18 cellular contexts compared by ENCODE assay signal in genomic region chr9:126754436-126755324, GRCh38. TPM values are rescaled to one million over a fixed set of nuclear protein-coding genes. Genes with fewer than 3 reads are reported as not detected.
A peak's percentile ranks its signal among the peaks of the same experiment; 100 is the strongest.
DNase-seq lines count a peak whose midpoint lies in the region; ATAC-seq and TF ChIP-seq lines count a peak whose summit lies in the region.
"Had no signal": no experiment of that assay in that cellular context is flagged by ENCODE, and none has a peak within 500 bp of the region (broad histone marks: within the 10 kb centered on the region; RNA-seq: fewer than 3 reads in every experiment).

No MANE protein-coding gene starts in this region.

- no peaks in the 10 kb centered on the region for H3K36me3 ChIP-seq in transverse colon
- no peaks in the 10 kb centered on the region for H3K36me3 ChIP-seq in PC-3 (ENCODE audit: low read depth, low read length)
- H3K36me3 ChIP-seq: HAP-1 had no signal

- TF ChIP-seq EP300 in transverse colon (IDR thresholded peaks at IDR 0.05; ENCODE audit: low read depth) = no peak

- 47 to 48% methylated on average over 15 to 19 of the region's 19 CpGs for WGBS in transverse colon (ENCODE audit: low coverage in 1 of 2), 2 donors

- CTCF ChIA-PET in HEK293T (lab: Yijun Ruan, JAX) = no interaction called here
- CTCF ChIA-PET in PC-3 (lab: Charles Lee) = no interaction called here

- no peak for ATAC-seq in PC-3
- ATAC-seq: SK-N-SH treated with all-trans-retinoic acid at 6 μM for 48 hours had no signal

- no peak overlapping the region for H2AFZ ChIP-seq in PC-3 (ENCODE audit: low read length)

- no peak overlapping the region for H3K9ac ChIP-seq in PC-3 (ENCODE audit: low read length)

- POLR2A ChIA-PET in HEK293T (lab: Yijun Ruan, JAX) = no interaction called here
- POLR2A ChIA-PET in PC-3 (lab: Charles Lee; ENCODE audit: unreplicated experiment) = no interaction called here

- TF ChIP-seq CTCF in VCaP (conservative IDR thresholded peaks at IDR 0.05) (no peak), transverse colon (IDR thresholded peaks at IDR 0.05) (no peak), PC-3 (conservative IDR thresholded peaks at IDR 0.05; ENCODE audit: low read depth, low read length) (no peak)

- no TSS peak for BruUV-seq in PC-3 (replicated peaks; lab: Mats Ljungman, UMichigan)

- no peak overlapping the region for H3K4me3 ChIP-seq in transverse colon
- H3K4me3 ChIP-seq in PC-3 (ENCODE audit: low read length) = no peak overlapping the region
- H3K4me3 ChIP-seq: A549, HAP-1 had no signal

- no peaks in the 10 kb centered on the region for H3K79me2 ChIP-seq in PC-3 (ENCODE audit: low read length)

- no peak for DNase-seq in HEK293T (ENCODE audit: extremely low spot score)
- peak; percentile 43 for DNase-seq in mesenteric fat pad (ENCODE audit: low spot score)
- DNase-seq in transverse colon = peak; percentile 64
- no peak for DNase-seq in NCI-H2171 (lab: John Stamatoyannopoulos, UW)
- no peak for DNase-seq in NCI-H1105 (lab: John Stamatoyannopoulos, UW)
- no peak for DNase-seq in PC-3
- DNase-seq: CD4-positive, alpha-beta memory T cell; GF-D8; NCI-H1105 treated with DMSO at 0.1 percent for 48 hours; NCI-H1694; NCI-H2107; NCI-H226; NCI-H524 treated with DMSO at 0.1 percent for 48 hours; SHP77 had no signal

- H3K4me1 ChIP-seq in transverse colon = peaks cover 0 to 13% (median 7%) of the 10 kb centered on the region in 4 donors
- H3K4me1 ChIP-seq in PC-3 (ENCODE audit: insufficient read depth, low read length) = no peaks in the 10 kb centered on the region
- H3K4me1 ChIP-seq: A549, HAP-1 had no signal

- H3K9me3 ChIP-seq in transverse colon (no peaks in the 10 kb centered on the region), PC-3 (ENCODE audit: low read length) (no peaks in the 10 kb centered on the region)
- H3K9me3 ChIP-seq: A549, HAP-1 had no signal

- H3K27ac ChIP-seq in VCaP (peak overlapping the region; percentile 73), transverse colon (no peak overlapping the region), PC-3 (ENCODE audit: low read length) (no peak overlapping the region)
- H3K27ac ChIP-seq: A549 had no signal

- no peaks in the 10 kb centered on the region for H3K9me2 ChIP-seq in PC-3 (replicated peaks; ENCODE audit: low read length)

- no peak overlapping the region for H3K4me2 ChIP-seq in PC-3 (ENCODE audit: low read length)
- H3K4me2 ChIP-seq: A549 had no signal

- in situ Hi-C loops in transverse colon (cut with MboI; ENCODE audit: low pct_ligation_motif_present in 1 of 4, low pct_unique_long_range_greater_than_20kb in 1 of 4, low sequenced_read_pairs in 3 of 4) = no loop called here

- H3F3A ChIP-seq in PC-3 (ENCODE audit: low read length, unreplicated experiment) = no peaks in the 10 kb centered on the region

- H3K27me3 ChIP-seq in transverse colon (peaks cover 87% of the 10 kb centered on the region), PC-3 (ENCODE audit: low read length) (peaks cover 31% of the 10 kb centered on the region)

- TF ChIP-seq POLR2A in transverse colon (IDR thresholded peaks at IDR 0.05) = no peak

- intact Hi-C loops in transverse colon (cut with DNase I; ENCODE audit: low total_unique reads) (no loop called here), PC-3 (cut with micrococcal nuclease) (no loop called here)

- no peaks in the 10 kb centered on the region for H4K20me1 ChIP-seq in PC-3 (ENCODE audit: low read length)

TF ChIP-seq in HEK293T, 16 proteins besides CTCF, POLR2A, EP300 and RAD21:
- TF ChIP-seq LEF1 (IDR thresholded peaks at IDR 0.05; ENCODE audit: borderline replicate concordance) = no peak
- TF ChIP-seq PKNOX1 (IDR thresholded peaks at IDR 0.05) = peak; percentile 50; the same call in 1 of the 2 replicates

RNA-seq across cellular contexts. Expression of gene ZBTB43, which starts 50.2 kb away (rescaled TPM):
- total RNA-seq in mesenteric fat pad (20.9 TPM), transverse colon (10 to 100 TPM in 3 of 4 donors, 1 to 10 TPM in 1; 5.0 to 19.5 (median 16.6) TPM), PC-3 (2014; rRNA removed) (5.9 and 36.1 TPM in 2 replicates)

Comparison
In these comparisons a context has a peak if more than half of its experiments do, and no peak if none do; other contexts are left out.
1. DNase-seq: peak in mesenteric fat pad (single experiment) and transverse colon (single experiment); none in HEK293T (single experiment), NCI-H2171 (single experiment), NCI-H1105 (single experiment) and PC-3 (single experiment).